27 cellular contexts compared by ENCODE assay signal in the genomic region with DNA sequence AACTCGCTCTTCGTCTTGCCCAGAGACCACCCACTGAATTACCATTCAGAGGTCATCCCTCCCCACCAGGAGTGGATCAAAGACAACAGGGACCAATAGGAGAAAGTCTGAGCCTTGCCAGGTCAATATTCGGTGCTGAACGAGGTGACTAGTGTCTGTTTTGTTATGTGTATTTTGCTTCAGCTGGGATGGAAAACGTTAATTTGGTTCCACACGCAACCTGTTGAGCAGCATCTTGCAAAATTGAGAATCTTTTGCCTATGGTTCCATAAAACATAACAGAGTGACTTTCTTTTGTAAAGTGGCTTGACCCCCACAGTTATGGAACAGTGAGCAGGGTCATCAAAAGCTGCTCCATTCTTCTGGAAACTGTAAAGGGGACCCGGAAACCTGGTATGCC.
"Had no signal": no experiment of that assay in that cellular context is flagged by ENCODE, and none has a peak within 500 bp of the region (broad histone marks: within the 10 kb centered on the region; RNA-seq: fewer than 3 reads in every experiment).

No MANE protein-coding gene starts in this region.

- FAIRE-seq: colon, endometrium, endothelial cell of umbilical vein, frontal cortex had no signal

- DNase-seq: colonic mucosa; cortex of kidney; dermis blood vessel endothelial cell; dorsolateral prefrontal cortex; effector CD4-positive, alpha-beta T cell; effector CD8-positive, alpha-beta T cell; effector memory CD4-positive, alpha-beta T cell; effector memory CD8-positive, alpha-beta T cell; endodermal cell; erythroblast; esophagus squamous epithelium; foreskin fibroblast; foreskin keratinocyte; foreskin melanocyte; gastrocnemius medialis; glutamatergic neuron; head of caudate nucleus; heart left ventricle; heart right ventricle had no signal

- H3K9me3 ChIP-seq: colonic mucosa, esophagus muscularis mucosa, esophagus squamous epithelium, gastrocnemius medialis, gastroesophageal sphincter, heart left ventricle, heart right ventricle had no signal

- H3K4me3 ChIP-seq: colonic mucosa, coronary artery, dorsolateral prefrontal cortex, esophagus muscularis mucosa, esophagus squamous epithelium, gastrocnemius medialis, gastroesophageal sphincter, heart left ventricle, heart right ventricle had no signal

- H3K36me3 ChIP-seq: colonic mucosa, esophagus muscularis mucosa, esophagus squamous epithelium, gastrocnemius medialis, gastroesophageal sphincter, heart left ventricle, heart right ventricle had no signal

- H3K27ac ChIP-seq: colonic mucosa, coronary artery, dorsolateral prefrontal cortex, epithelial cell of prostate, esophagus muscularis mucosa, esophagus squamous epithelium, foreskin keratinocyte, gastrocnemius medialis, gastroesophageal sphincter, heart left ventricle, heart right ventricle had no signal

- H3K4me1 ChIP-seq: colonic mucosa, esophagus muscularis mucosa, esophagus squamous epithelium, foreskin keratinocyte, gastrocnemius medialis, gastroesophageal sphincter, heart left ventricle, heart right ventricle had no signal
